In the genomic region with DNA sequence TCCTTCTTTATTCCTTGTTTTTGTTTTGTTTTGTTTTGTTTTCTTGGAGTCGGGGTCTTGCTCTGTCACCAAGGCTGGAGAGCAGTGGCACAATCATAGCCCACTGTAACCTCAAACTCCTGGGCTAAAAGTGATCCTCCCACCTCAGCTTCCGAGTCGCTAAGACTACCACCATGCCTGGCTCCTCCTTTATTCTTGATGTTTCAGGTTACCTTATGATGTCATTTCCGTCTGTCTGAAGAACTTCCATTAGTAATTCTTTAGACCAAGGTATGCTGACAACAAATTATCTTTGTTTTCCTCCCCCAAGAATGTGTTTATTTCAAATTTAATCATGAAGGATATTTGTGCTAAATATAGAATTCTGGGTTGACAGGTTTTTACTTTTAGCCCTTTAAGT, we compare ENCODE assay signal across 26 cellular contexts.
"Had no signal": no experiment of that assay in that cellular context is flagged by ENCODE, and none has a peak within 500 bp of the region (broad histone marks: within the 10 kb centered on the region; RNA-seq: fewer than 3 reads in every experiment).

No MANE protein-coding gene starts in this region.

- DNase-seq: activated CD4-positive, alpha-beta T cell treated with anti-CD3 and anti-CD28 coated beads for 48 hours; activated CD4-positive, alpha-beta T cell treated with anti-CD3 and anti-CD28 coated beads, Interleukin-2, amount 50 U/mL, for 1 hour; activated CD4-positive, alpha-beta T cell treated with anti-CD3 and anti-CD28 coated beads, Interleukin-2, amount 50 U/mL, for 48 hours; activated CD8-positive, alpha-beta memory T cell treated with anti-CD3 and anti-CD28 coated beads for 24 hours; activated CD8-positive, alpha-beta T cell treated with anti-CD3 and anti-CD28 coated beads for 36 hours; activated effector memory CD4-positive, alpha-beta T cell treated with Interleukin-2 at 50 U/mL for 16 hours; activated gamma-delta T cell treated with Interleukin-2 at 50 U/mL for 16 hours; activated naive CD4-positive, alpha-beta T cell treated with anti-CD3 and anti-CD28 coated beads, Interleukin-2, amount 50 U/mL, for 16 hours; activated naive CD4-positive, alpha-beta T cell treated with Interleukin-2 at 50 U/mL for 16 hours; activated T-cell treated with anti-CD3 and anti-CD28 coated beads, Interleukin-2, amount 50 U/mL, for 4 hours; amniotic stem cell; anterior cingulate cortex; brain microvascular endothelial cell; caudate nucleus; cortex of kidney; dermis blood vessel endothelial cell; effector CD4-positive, alpha-beta T cell; effector memory CD8-positive, alpha-beta T cell; erythroblast; foreskin keratinocyte; gastrocnemius medialis; heart right ventricle; T-helper 2 cell had no signal

- H3K36me3 ChIP-seq: brain microvascular endothelial cell, esophagus muscularis mucosa, gastrocnemius medialis, heart right ventricle had no signal

- H3K9me3 Mint-ChIP-seq: activated T-helper 17 cell treated with anti-CD3 and anti-CD28 coated beads, Interleukin-2, amount 50 U/mL, for 72 hours; effector memory CD8-positive, alpha-beta T cell had no signal

- H3K27me3 Mint-ChIP-seq: activated CD8-positive, alpha-beta T cell treated with anti-CD3 and anti-CD28 coated beads for 36 hours; activated T-helper 17 cell treated with anti-CD3 and anti-CD28 coated beads, Interleukin-2, amount 50 U/mL, for 72 hours; effector memory CD8-positive, alpha-beta T cell had no signal

- H3K27ac Mint-ChIP-seq: activated CD8-positive, alpha-beta T cell treated with anti-CD3 and anti-CD28 coated beads for 36 hours; activated naive CD8-positive, alpha-beta T cell; activated T-helper 17 cell treated with anti-CD3 and anti-CD28 coated beads, Interleukin-2, amount 50 U/mL, for 72 hours; effector memory CD8-positive, alpha-beta T cell had no signal

- H3K4me3 ChIP-seq: esophagus muscularis mucosa, gastrocnemius medialis, heart right ventricle had no signal

- H3K4me3 Mint-ChIP-seq: activated CD8-positive, alpha-beta T cell treated with anti-CD3 and anti-CD28 coated beads for 36 hours; activated naive CD8-positive, alpha-beta T cell; activated T-cell treated with anti-CD3 and anti-CD28 coated beads, Interleukin-2, amount 50 U/mL, for 4 hours; activated T-helper 17 cell treated with anti-CD3 and anti-CD28 coated beads, Interleukin-2, amount 50 U/mL, for 72 hours; effector memory CD8-positive, alpha-beta T cell had no signal

- ATAC-seq: activated CD8-positive, alpha-beta T cell treated with anti-CD3 and anti-CD28 coated beads for 36 hours; activated T-cell treated with anti-CD3 and anti-CD28 coated beads, Interleukin-2, amount 50 U/mL, for 4 hours; activated T-helper 17 cell treated with anti-CD3 and anti-CD28 coated beads, Interleukin-2, amount 50 U/mL, for 72 hours; effector memory CD8-positive, alpha-beta T cell; foreskin keratinocyte; gastrocnemius medialis; heart right ventricle had no signal

- H3K4me1 Mint-ChIP-seq: activated T-helper 17 cell treated with anti-CD3 and anti-CD28 coated beads, Interleukin-2, amount 50 U/mL, for 72 hours had no signal

- H3K27ac ChIP-seq: brain microvascular endothelial cell, esophagus muscularis mucosa, foreskin keratinocyte, gastrocnemius medialis, heart right ventricle had no signal

- H3K9me3 ChIP-seq: esophagus muscularis mucosa, gastrocnemius medialis, heart right ventricle had no signal

- H3K4me1 ChIP-seq: esophagus muscularis mucosa, foreskin keratinocyte, gastrocnemius medialis, heart right ventricle had no signal

- H3K27me3 ChIP-seq: brain microvascular endothelial cell, esophagus muscularis mucosa, foreskin keratinocyte, gastrocnemius medialis, heart right ventricle had no signal
